Comparison of ENCODE assay signal across 1 cellular context in genomic region chr6:40308533-40309306, GRCh38.
TF ChIP-seq lines count a peak whose summit lies in the region.

No MANE protein-coding gene starts in this region.

TF ChIP-seq in Ishikawa, 13 proteins besides CTCF, POLR2A, EP300 and RAD21 (continued from another document):
- TF ChIP-seq NFIC (IDR thresholded peaks at IDR 0.05): no peak
